In the genomic region with DNA sequence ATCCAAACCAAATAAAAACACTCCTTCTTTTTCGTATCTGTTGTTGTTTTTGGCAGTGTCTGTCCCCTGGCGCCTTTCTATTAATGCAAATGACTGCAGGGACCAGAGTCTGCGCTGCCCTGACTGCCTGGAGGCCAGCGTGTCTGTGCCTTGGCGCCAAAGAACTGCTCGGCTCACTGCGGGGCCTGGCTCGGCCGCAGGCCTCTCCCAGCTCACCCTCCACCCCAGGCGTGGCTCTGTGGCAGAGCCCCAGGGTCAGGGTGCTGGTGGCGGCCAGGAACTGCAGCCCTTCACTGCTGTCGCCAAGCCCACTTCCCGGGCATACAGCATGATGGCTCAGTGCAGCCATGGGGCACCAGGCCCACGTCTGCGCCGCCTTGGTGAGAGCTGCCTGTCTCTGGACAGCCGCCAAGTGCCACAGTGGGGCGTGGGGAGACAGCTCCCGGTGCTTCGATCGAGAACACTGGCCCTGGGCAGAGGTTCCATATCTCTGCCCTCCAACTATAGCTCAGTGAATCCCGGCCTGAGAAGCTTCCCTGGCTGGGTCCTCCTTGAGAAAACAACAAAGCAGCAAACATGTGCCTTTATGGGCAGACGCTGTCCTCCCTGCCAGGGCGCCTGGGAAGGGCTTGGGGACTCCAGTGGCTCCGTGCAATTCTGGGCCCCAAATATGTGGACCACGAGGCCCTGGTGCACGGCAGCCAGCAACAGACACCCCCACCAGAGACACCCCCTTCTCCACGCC, we compare ENCODE assay signal across 1 cellular context.
TF ChIP-seq lines count a peak whose summit lies in the region.

No MANE protein-coding gene starts in this region.

TF ChIP-seq in WTC11, 78 proteins besides CTCF, POLR2A, EP300 and RAD21 (continued from another document):
- TF ChIP-seq, protein P1, sequence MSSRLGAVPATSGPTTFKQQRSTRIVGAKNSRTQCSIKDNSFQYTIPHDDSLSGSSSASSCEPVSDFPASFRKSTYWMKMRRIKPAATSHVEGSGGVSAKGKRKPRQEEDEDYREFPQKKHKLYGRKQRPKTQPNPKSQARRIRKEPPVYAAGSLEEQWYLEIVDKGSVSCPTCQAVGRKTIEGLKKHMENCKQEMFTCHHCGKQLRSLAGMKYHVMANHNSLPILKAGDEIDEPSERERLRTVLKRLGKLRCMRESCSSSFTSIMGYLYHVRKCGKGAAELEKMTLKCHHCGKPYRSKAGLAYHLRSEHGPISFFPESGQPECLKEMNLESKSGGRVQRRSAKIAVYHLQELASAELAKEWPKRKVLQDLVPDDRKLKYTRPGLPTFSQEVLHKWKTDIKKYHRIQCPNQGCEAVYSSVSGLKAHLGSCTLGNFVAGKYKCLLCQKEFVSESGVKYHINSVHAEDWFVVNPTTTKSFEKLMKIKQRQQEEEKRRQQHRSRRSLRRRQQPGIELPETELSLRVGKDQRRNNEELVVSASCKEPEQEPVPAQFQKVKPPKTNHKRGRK (CRISPR knock-in tag; IDR thresholded peaks at IDR 0.05; ENCODE audit: borderline replicate concordance) = no peak
- TF ChIP-seq NR1H2 (CRISPR knock-in tag; IDR thresholded peaks at IDR 0.05) = no peak
- TF ChIP-seq ZNF423 (CRISPR knock-in tag; IDR thresholded peaks at IDR 0.05) = no peak
- TF ChIP-seq, protein P2, sequence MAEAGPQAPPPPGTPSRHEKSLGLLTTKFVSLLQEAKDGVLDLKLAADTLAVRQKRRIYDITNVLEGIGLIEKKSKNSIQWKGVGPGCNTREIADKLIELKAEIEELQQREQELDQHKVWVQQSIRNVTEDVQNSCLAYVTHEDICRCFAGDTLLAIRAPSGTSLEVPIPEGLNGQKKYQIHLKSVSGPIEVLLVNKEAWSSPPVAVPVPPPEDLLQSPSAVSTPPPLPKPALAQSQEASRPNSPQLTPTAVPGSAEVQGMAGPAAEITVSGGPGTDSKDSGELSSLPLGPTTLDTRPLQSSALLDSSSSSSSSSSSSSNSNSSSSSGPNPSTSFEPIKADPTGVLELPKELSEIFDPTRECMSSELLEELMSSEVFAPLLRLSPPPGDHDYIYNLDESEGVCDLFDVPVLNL (CRISPR knock-in tag; IDR thresholded peaks at IDR 0.05; ENCODE audit: borderline replicate concordance, low read depth) = no peak
